Comparison of ENCODE assay signal across 34 cellular contexts in the genomic region with DNA sequence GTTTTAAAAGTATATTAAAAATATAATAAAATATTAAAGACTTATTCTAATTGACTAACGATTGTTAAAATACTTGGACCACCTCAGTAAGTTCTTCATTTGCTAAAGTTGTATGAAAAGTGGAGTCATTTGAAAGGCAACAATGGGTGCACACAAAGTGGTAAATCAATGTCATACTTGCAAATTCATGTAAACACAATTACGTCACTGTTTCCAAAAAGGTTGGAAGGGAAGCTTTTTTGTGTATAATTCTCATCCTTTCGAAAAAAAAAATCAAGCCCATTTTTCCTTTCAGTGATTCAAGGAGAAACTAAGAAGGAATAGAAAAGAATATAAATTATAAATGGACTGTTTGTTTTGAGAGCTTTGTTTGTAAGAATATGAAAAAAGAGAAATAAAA.
"Had no signal": no experiment of that assay in that cellular context is flagged by ENCODE, and none has a peak within 500 bp of the region (broad histone marks: within the 10 kb centered on the region; RNA-seq: fewer than 3 reads in every experiment).

No MANE protein-coding gene starts in this region.

- H3K9me3 ChIP-seq: MG63 had no signal

- H3K4me3 ChIP-seq: MG63 had no signal

- DNase-seq: Karpas-422, Kasumi-1, MG63, MM.1S, MV-4-11, NCI-H1048, NCI-H1092, NCI-H1092 treated with DMSO at 0.1 percent for 48 hours, NCI-H1105, NCI-H1105 treated with DMSO at 0.1 percent for 48 hours, NCI-H1417 treated with DMSO at 0.1 percent for 48 hours, NCI-H1436, NCI-H1436 treated with DMSO at 0.1 percent for 48 hours, NCI-H146, NCI-H1694, NCI-H1694 treated with DMSO at 0.1 percent for 48 hours, NCI-H187, NCI-H187 treated with DMSO at 0.1 percent for 48 hours, NCI-H1930, NCI-H2029, NCI-H2029 treated with DMSO at 0.1 percent for 48 hours, NCI-H2081, NCI-H2081 treated with DMSO at 0.1 percent for 48 hours, NCI-H2107, NCI-H2171, NCI-H2171 treated with DMSO at 0.1 percent for 48 hours, NCI-H2227 treated with DMSO at 0.1 percent for 48 hours, NCI-H226, NCI-H345, NCI-H446, NCI-H446 treated with DMSO at 0.1 percent for 48 hours, NCI-H510A, NCI-H510A treated with DMSO at 0.1 percent for 48 hours, NCI-H524 had no signal

- H3K36me3 ChIP-seq: MG63 had no signal

- H3K27me3 ChIP-seq: MG63 had no signal
